Comparison of ENCODE assay signal across 1 cellular context in genomic region chr20:62970307-62971210, GRCh38.
TF ChIP-seq lines count a peak whose summit lies in the region.

No MANE protein-coding gene starts in this region.

TF ChIP-seq in HepG2, 621 proteins besides CTCF, POLR2A, EP300 and RAD21 (continued from another document and continues in another):
- no peak for TF ChIP-seq PRDM15 (CRISPR knock-in tag; IDR thresholded peaks at IDR 0.05)
- TF ChIP-seq ZNF563 (CRISPR knock-in tag; IDR thresholded peaks at IDR 0.05): no peak
- TF ChIP-seq U2AF2 (IDR thresholded peaks at IDR 0.05; ENCODE audit: low read depth, low read length): no peak
- TF ChIP-seq TBL1XR1 (IDR thresholded peaks at IDR 0.05; ENCODE audit: borderline replicate concordance, low read length, partially characterized antibody): no peak
- TF ChIP-seq, protein P1, sequence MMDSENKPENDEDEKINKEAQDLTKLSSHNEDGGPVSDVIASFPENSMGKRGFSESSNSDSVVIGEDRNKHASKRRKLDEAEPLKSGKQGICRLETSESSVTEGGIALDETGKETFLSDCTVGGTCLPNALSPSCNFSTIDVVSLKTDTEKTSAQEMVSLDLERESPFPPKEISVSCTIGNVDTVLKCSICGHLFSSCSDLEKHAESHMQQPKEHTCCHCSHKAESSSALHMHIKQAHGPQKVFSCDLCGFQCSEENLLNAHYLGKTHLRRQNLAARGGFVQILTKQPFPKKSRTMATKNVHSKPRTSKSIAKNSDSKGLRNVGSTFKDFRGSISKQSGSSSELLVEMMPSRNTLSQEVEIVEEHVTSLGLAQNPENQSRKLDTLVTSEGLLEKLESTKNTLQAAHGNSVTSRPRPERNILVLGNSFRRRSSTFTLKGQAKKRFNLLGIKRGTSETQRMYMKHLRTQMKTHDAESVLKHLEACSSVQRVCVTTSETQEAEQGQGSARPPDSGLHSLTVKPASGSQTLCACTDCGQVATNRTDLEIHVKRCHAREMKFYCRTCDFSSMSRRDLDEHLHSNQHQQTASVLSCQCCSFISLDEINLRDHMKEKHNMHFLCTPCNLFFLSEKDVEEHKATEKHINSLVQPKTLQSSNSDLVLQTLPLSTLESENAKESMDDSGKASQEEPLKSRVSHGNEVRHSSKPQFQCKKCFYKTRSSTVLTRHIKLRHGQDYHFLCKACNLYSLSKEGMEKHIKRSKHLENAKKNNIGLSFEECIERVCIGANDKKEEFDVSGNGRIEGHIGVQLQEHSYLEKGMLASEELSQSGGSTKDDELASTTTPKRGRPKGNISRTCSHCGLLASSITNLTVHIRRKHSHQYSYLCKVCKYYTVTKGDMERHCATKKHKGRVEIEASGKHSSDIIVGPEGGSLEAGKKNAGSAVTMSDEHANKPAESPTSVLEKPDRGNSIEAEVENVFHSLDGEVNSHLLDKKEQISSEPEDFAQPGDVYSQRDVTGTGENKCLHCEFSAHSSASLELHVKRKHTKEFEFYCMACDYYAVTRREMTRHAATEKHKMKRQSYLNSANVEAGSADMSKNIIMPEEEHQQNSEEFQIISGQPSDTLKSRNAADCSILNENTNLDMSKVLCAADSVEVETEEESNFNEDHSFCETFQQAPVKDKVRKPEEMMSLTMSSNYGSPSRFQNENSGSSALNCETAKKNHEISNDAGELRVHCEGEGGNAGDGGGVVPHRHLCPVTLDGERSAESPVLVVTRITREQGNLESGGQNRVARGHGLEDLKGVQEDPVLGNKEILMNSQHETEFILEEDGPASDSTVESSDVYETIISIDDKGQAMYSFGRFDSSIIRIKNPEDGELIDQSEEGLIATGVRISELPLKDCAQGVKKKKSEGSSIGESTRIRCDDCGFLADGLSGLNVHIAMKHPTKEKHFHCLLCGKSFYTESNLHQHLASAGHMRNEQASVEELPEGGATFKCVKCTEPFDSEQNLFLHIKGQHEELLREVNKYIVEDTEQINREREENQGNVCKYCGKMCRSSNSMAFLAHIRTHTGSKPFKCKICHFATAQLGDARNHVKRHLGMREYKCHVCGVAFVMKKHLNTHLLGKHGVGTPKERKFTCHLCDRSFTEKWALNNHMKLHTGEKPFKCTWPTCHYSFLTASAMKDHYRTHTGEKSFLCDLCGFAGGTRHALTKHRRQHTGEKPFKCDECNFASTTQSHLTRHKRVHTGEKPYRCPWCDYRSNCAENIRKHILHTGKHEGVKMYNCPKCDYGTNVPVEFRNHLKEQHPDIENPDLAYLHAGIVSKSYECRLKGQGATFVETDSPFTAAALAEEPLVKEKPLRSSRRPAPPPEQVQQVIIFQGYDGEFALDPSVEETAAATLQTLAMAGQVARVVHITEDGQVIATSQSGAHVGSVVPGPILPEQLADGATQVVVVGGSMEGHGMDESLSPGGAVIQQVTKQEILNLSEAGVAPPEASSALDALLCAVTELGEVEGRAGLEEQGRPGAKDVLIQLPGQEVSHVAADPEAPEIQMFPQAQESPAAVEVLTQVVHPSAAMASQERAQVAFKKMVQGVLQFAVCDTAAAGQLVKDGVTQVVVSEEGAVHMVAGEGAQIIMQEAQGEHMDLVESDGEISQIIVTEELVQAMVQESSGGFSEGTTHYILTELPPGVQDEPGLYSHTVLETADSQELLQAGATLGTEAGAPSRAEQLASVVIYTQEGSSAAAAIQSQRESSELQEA (CRISPR knock-in tag; IDR thresholded peaks at IDR 0.05; ENCODE audit: not compliant biosample characterization): no peak
- no peak for TF ChIP-seq NFATC3 (CRISPR knock-in tag; IDR thresholded peaks at IDR 0.05)
- TF ChIP-seq NFYC (CRISPR knock-in tag; IDR thresholded peaks at IDR 0.05): no peak; the same call in 1 of the 2 replicates
- TF ChIP-seq TERF1 (CRISPR knock-in tag; IDR thresholded peaks at IDR 0.05): no peak
- TF ChIP-seq, protein P2, sequence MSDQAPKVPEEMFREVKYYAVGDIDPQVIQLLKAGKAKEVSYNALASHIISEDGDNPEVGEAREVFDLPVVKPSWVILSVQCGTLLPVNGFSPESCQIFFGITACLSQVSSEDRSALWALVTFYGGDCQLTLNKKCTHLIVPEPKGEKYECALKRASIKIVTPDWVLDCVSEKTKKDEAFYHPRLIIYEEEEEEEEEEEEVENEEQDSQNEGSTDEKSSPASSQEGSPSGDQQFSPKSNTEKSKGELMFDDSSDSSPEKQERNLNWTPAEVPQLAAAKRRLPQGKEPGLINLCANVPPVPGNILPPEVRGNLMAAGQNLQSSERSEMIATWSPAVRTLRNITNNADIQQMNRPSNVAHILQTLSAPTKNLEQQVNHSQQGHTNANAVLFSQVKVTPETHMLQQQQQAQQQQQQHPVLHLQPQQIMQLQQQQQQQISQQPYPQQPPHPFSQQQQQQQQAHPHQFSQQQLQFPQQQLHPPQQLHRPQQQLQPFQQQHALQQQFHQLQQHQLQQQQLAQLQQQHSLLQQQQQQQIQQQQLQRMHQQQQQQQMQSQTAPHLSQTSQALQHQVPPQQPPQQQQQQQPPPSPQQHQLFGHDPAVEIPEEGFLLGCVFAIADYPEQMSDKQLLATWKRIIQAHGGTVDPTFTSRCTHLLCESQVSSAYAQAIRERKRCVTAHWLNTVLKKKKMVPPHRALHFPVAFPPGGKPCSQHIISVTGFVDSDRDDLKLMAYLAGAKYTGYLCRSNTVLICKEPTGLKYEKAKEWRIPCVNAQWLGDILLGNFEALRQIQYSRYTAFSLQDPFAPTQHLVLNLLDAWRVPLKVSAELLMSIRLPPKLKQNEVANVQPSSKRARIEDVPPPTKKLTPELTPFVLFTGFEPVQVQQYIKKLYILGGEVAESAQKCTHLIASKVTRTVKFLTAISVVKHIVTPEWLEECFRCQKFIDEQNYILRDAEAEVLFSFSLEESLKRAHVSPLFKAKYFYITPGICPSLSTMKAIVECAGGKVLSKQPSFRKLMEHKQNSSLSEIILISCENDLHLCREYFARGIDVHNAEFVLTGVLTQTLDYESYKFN (CRISPR knock-in tag; conservative IDR thresholded peaks at IDR 0.05): no peak; the same call in 1 of the 2 replicates
- TF ChIP-seq EEA1 (CRISPR knock-in tag; IDR thresholded peaks at IDR 0.05; ENCODE audit: borderline replicate concordance): peak; percentile 44
- no peak for TF ChIP-seq ZNF790 (CRISPR knock-in tag; IDR thresholded peaks at IDR 0.05; ENCODE audit: borderline replicate concordance)
- no peak for TF ChIP-seq STAT6 (CRISPR knock-in tag; IDR thresholded peaks at IDR 0.05; ENCODE audit: borderline replicate concordance)
- no peak for TF ChIP-seq ZBTB7B (CRISPR knock-in tag; IDR thresholded peaks at IDR 0.05)
- no peak for TF ChIP-seq ZBTB2 (CRISPR knock-in tag; IDR thresholded peaks at IDR 0.05; ENCODE audit: low read depth)
- TF ChIP-seq ZBTB3 (CRISPR knock-in tag; IDR thresholded peaks at IDR 0.05; ENCODE audit: borderline replicate concordance, low read depth): no peak
- TF ChIP-seq, protein P3, sequence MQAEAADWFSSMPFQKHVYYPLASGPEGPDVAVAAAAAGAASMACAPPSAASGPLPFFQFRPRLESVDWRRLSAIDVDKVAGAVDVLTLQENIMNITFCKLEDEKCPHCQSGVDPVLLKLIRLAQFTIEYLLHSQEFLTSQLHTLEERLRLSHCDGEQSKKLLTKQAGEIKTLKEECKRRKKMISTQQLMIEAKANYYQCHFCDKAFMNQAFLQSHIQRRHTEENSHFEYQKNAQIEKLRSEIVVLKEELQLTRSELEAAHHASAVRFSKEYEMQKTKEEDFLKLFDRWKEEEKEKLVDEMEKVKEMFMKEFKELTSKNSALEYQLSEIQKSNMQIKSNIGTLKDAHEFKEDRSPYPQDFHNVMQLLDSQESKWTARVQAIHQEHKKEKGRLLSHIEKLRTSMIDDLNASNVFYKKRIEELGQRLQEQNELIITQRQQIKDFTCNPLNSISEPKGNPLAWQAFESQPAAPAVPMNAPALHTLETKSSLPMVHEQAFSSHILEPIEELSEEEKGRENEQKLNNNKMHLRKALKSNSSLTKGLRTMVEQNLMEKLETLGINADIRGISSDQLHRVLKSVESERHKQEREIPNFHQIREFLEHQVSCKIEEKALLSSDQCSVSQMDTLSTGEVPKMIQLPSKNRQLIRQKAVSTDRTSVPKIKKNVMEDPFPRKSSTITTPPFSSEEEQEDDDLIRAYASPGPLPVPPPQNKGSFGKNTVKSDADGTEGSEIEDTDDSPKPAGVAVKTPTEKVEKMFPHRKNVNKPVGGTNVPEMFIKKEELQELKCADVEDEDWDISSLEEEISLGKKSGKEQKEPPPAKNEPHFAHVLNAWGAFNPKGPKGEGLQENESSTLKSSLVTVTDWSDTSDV (CRISPR knock-in tag; IDR thresholded peaks at IDR 0.05): 0 out of 2 replicates have a peak, but pooled peaks have one; percentile 25
- TF ChIP-seq ZNF3 (CRISPR knock-in tag; IDR thresholded peaks at IDR 0.05): no peak
- no peak for TF ChIP-seq FOXJ3 (CRISPR knock-in tag; IDR thresholded peaks at IDR 0.05; ENCODE audit: borderline replicate concordance)
- no peak for TF ChIP-seq NAIF1 (CRISPR knock-in tag; IDR thresholded peaks at IDR 0.05; ENCODE audit: borderline replicate concordance)
- TF ChIP-seq REXO4 (CRISPR knock-in tag; IDR thresholded peaks at IDR 0.05; ENCODE audit: borderline replicate concordance): no peak
- no peak for TF ChIP-seq NBN (conservative IDR thresholded peaks at IDR 0.05)
- no peak for TF ChIP-seq ZIK1 (CRISPR knock-in tag; IDR thresholded peaks at IDR 0.05; ENCODE audit: borderline replicate concordance, low read depth)
- TF ChIP-seq, protein P4, sequence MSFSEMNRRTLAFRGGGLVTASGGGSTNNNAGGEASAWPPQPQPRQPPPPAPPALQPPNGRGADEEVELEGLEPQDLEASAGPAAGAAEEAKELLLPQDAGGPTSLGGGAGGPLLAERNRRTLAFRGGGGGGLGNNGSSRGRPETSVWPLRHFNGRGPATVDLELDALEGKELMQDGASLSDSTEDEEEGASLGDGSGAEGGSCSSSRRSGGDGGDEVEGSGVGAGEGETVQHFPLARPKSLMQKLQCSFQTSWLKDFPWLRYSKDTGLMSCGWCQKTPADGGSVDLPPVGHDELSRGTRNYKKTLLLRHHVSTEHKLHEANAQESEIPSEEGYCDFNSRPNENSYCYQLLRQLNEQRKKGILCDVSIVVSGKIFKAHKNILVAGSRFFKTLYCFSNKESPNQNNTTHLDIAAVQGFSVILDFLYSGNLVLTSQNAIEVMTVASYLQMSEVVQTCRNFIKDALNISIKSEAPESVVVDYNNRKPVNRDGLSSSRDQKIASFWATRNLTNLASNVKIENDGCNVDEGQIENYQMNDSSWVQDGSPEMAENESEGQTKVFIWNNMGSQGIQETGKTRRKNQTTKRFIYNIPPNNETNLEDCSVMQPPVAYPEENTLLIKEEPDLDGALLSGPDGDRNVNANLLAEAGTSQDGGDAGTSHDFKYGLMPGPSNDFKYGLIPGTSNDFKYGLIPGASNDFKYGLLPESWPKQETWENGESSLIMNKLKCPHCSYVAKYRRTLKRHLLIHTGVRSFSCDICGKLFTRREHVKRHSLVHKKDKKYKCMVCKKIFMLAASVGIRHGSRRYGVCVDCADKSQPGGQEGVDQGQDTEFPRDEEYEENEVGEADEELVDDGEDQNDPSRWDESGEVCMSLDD (CRISPR knock-in tag; IDR thresholded peaks at IDR 0.05; ENCODE audit: borderline replicate concordance): no peak
- TF ChIP-seq NFIB (CRISPR knock-in tag; IDR thresholded peaks at IDR 0.05; ENCODE audit: borderline replicate concordance): no peak
